19 cellular contexts compared by ENCODE assay signal in the genomic region with DNA sequence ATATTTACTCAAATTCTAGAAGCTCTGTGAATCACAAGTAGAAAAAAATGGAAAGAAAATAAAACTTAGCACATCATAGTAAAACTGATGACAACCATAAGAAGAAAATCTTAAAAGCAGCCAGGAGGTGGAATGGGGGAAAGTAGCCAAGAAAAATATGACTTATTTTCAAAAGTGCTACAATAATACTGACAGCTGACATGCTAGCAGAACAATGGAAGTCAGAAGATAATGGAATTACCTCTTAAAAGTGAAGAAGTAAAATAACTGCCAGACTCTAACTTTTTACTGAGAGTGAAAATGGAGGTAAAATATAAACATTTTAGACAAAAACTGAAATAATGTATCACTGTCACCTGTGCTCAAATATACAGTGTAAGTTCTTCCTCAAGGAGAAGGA.
DNase-seq lines count a peak whose midpoint lies in the region; ATAC-seq and TF ChIP-seq lines count a peak whose summit lies in the region.
"Had no signal": no experiment of that assay in that cellular context is flagged by ENCODE, and none has a peak within 500 bp of the region (broad histone marks: within the 10 kb centered on the region; RNA-seq: fewer than 3 reads in every experiment).

No MANE protein-coding gene starts in this region.

- H4K20me1 ChIP-seq in GM23338 (replicated peaks; ENCODE audit: insufficient read depth) (no peaks in the 10 kb centered on the region), fibroblast of lung (ENCODE audit: control insufficient read depth, extremely low read depth, insufficient read depth, low read length) (no peaks in the 10 kb centered on the region)

- H3K36me3 ChIP-seq in GM23338 (ENCODE audit: insufficient read depth) (no peaks in the 10 kb centered on the region), fibroblast of lung (ENCODE audit: control insufficient read depth, insufficient read depth, low read length) (no peaks in the 10 kb centered on the region)
- H3K36me3 ChIP-seq: esophagus squamous epithelium had no signal

- no peak overlapping the region for H3K27ac Mint-ChIP-seq in GM23338
- H3K27ac Mint-ChIP-seq: activated naive CD8-positive, alpha-beta T cell treated with anti-CD3 and anti-CD28 coated beads, Interleukin-2, amount 10 ng/mL, durations not matched to agents 7 days and 5 days; activated T-helper 1 cell treated with anti-CD3 and anti-CD28 coated beads, Interleukin-12 subunit alpha, Interleukin-12 subunit beta, Interleukin-2, Interleukin-4 antibody, amounts not matched to agents 30 ng/mL and 10 ng/mL and 1 ng/mL, durations not matched to agents 14 hours and 24 hours and 36 hours; natural killer cell treated with Interleukin-12 subunit alpha and Interleukin-12 subunit beta and Interleukin-15 and Interleukin-18, amount 100 ng/mL, for 72 hours had no signal

- TF ChIP-seq CTCF in GM23338 (conservative IDR thresholded peaks at IDR 0.05; ENCODE audit: low read depth in 2 of 2) (no peak), fibroblast of lung (conservative IDR thresholded peaks at IDR 0.05 in 1 of 2, IDR thresholded peaks at IDR 0.05 in 1 of 2; ENCODE audit: low read depth in 1 of 2, low read length in 2 of 2) (no peak)

- H3K4me1 Mint-ChIP-seq in GM23338 = no peaks in the 10 kb centered on the region
- H3K4me1 Mint-ChIP-seq: activated naive CD8-positive, alpha-beta T cell treated with anti-CD3 and anti-CD28 coated beads, Interleukin-2, amount 10 ng/mL, durations not matched to agents 7 days and 5 days had no signal

- H3K27me3 Mint-ChIP-seq in GM23338 (ENCODE audit: insufficient read depth, low read depth, poor library complexity) = no peaks in the 10 kb centered on the region
- H3K27me3 Mint-ChIP-seq: activated naive CD8-positive, alpha-beta T cell treated with anti-CD3 and anti-CD28 coated beads, Interleukin-2, amount 10 ng/mL, durations not matched to agents 7 days and 5 days; natural killer cell treated with Interleukin-12 subunit alpha and Interleukin-12 subunit beta and Interleukin-15 and Interleukin-18, amount 100 ng/mL, for 72 hours had no signal

- peak; percentile 2 for DNase-seq in CMK (ENCODE audit: low read depth)
- peak; percentile 2 for DNase-seq in GM23338 (ENCODE audit: low spot score)
- DNase-seq in RKO (ENCODE audit: low spot score) = peak; percentile 26
- DNase-seq in fibroblast of lung (ENCODE audit: low read depth in 2 of 2) = peak; percentile 3 to 6
- DNase-seq in anterior cingulate cortex (lab: John Stamatoyannopoulos, UW) = no peak
- no peak for DNase-seq in mesenteric fat pad (ENCODE audit: low spot score)
- DNase-seq: activated naive CD8-positive, alpha-beta T cell treated with anti-CD3 and anti-CD28 coated beads, Interleukin-2, amount 10 ng/mL, durations not matched to agents 7 days and 5 days; esophagus squamous epithelium; GDM1; NCI-H146; NCI-H510A; PC-3; posterior cingulate gyrus; T-helper 9 cell had no signal

- H3K4me3 Mint-ChIP-seq in GM23338 = no peak overlapping the region
- H3K4me3 Mint-ChIP-seq: activated naive CD8-positive, alpha-beta T cell treated with anti-CD3 and anti-CD28 coated beads, Interleukin-2, amount 10 ng/mL, durations not matched to agents 7 days and 5 days; activated T-helper 1 cell treated with anti-CD3 and anti-CD28 coated beads, Interleukin-12 subunit alpha, Interleukin-12 subunit beta, Interleukin-2, Interleukin-4 antibody, amounts not matched to agents 30 ng/mL and 10 ng/mL and 1 ng/mL, durations not matched to agents 14 hours and 24 hours and 36 hours; natural killer cell treated with Interleukin-12 subunit alpha and Interleukin-12 subunit beta and Interleukin-15 and Interleukin-18, amount 100 ng/mL, for 72 hours had no signal

- no peaks in the 10 kb centered on the region for H3K4me1 ChIP-seq in GM23338 (ENCODE audit: insufficient read depth)
- no peaks in the 10 kb centered on the region for H3K4me1 ChIP-seq in fibroblast of lung (ENCODE audit: control insufficient read depth, extremely low read depth, insufficient read depth, low read length)
- H3K4me1 ChIP-seq: esophagus squamous epithelium had no signal

- no peak for ATAC-seq in GM23338
- ATAC-seq in HG03196 (IDR thresholded peaks at IDR 0.05; ENCODE audit: unreplicated experiment) = no peak
- no peak for ATAC-seq in GM21526 (IDR thresholded peaks at IDR 0.05; ENCODE audit: low FRiP score, unreplicated experiment)
- ATAC-seq: natural killer cell treated with Interleukin-12 subunit alpha and Interleukin-12 subunit beta and Interleukin-15 and Interleukin-18, amount 100 ng/mL, for 72 hours; PC-3 had no signal

- H3K79me2 ChIP-seq in GM23338 (replicated peaks; ENCODE audit: insufficient read depth) (no peaks in the 10 kb centered on the region), fibroblast of lung (ENCODE audit: control insufficient read depth, insufficient read depth, low read length) (no peaks in the 10 kb centered on the region)

- H3F3A ChIP-seq in GM23338 (replicated peaks; ENCODE audit: low read depth) = no peaks in the 10 kb centered on the region

- H3K4me2 ChIP-seq in GM23338 = no peak overlapping the region
- no peak overlapping the region for H3K4me2 ChIP-seq in fibroblast of lung (ENCODE audit: extremely low read depth, insufficient read depth, low read length)
- H3K4me2 ChIP-seq: smooth muscle cell had no signal

- H3K9me3 ChIP-seq in fibroblast of lung (ENCODE audit: control insufficient read depth, insufficient read depth, low read depth, low read length) = no peaks in the 10 kb centered on the region

- no peak overlapping the region for H2AFZ ChIP-seq in GM23338
- no peak overlapping the region for H2AFZ ChIP-seq in fibroblast of lung (ENCODE audit: low read length)

- no peak overlapping the region for H3K9ac ChIP-seq in fibroblast of lung (ENCODE audit: insufficient read depth, low read length)

- H3K27ac ChIP-seq in GM23338 (ENCODE audit: low read depth) = no peak overlapping the region
- no peak overlapping the region for H3K27ac ChIP-seq in fibroblast of lung (ENCODE audit: insufficient read depth, low read length)
- H3K27ac ChIP-seq: esophagus squamous epithelium had no signal

- H3K27me3 ChIP-seq in GM23338 (ENCODE audit: insufficient read depth) = no peaks in the 10 kb centered on the region
- H3K27me3 ChIP-seq in fibroblast of lung (ENCODE audit: control insufficient read depth, insufficient read depth, low read length) = no peaks in the 10 kb centered on the region
- H3K27me3 ChIP-seq: esophagus squamous epithelium had no signal

- peaks cover 21% of the 10 kb centered on the region; the same call in 2 of the 3 replicates for H3K36me3 Mint-ChIP-seq in GM23338 (ENCODE audit: low read depth)
- H3K36me3 Mint-ChIP-seq: activated naive CD8-positive, alpha-beta T cell treated with anti-CD3 and anti-CD28 coated beads, Interleukin-2, amount 10 ng/mL, durations not matched to agents 7 days and 5 days had no signal

- H3K9me3 Mint-ChIP-seq in GM23338 = peaks cover 37% of the 10 kb centered on the region

- H3K4me3 ChIP-seq in GM23338 (no peak overlapping the region), fibroblast of lung (replicated peaks in 1 of 4; ENCODE audit: control extremely low read depth in 1 of 4, insufficient read depth in 1 of 4, low read depth in 3 of 4, low read length in 4 of 4) (no peak overlapping the region)
- H3K4me3 ChIP-seq: esophagus squamous epithelium, smooth muscle cell had no signal

- H3K9me2 ChIP-seq in GM23338 (ENCODE audit: insufficient read depth) = no peaks in the 10 kb centered on the region

TF ChIP-seq in GM23338, 12 proteins besides CTCF, POLR2A, EP300 and RAD21 (continues in another document):
- TF ChIP-seq ZNF331 (CRISPR knock-in tag; IDR thresholded peaks at IDR 0.05; ENCODE audit: low read depth) = no peak
- no peak for TF ChIP-seq JUNB (IDR thresholded peaks at IDR 0.05; ENCODE audit: unreplicated experiment)
- no peak for TF ChIP-seq EZH2 (IDR thresholded peaks at IDR 0.05; ENCODE audit: low read depth, unreplicated experiment)
- TF ChIP-seq, protein P1, sequence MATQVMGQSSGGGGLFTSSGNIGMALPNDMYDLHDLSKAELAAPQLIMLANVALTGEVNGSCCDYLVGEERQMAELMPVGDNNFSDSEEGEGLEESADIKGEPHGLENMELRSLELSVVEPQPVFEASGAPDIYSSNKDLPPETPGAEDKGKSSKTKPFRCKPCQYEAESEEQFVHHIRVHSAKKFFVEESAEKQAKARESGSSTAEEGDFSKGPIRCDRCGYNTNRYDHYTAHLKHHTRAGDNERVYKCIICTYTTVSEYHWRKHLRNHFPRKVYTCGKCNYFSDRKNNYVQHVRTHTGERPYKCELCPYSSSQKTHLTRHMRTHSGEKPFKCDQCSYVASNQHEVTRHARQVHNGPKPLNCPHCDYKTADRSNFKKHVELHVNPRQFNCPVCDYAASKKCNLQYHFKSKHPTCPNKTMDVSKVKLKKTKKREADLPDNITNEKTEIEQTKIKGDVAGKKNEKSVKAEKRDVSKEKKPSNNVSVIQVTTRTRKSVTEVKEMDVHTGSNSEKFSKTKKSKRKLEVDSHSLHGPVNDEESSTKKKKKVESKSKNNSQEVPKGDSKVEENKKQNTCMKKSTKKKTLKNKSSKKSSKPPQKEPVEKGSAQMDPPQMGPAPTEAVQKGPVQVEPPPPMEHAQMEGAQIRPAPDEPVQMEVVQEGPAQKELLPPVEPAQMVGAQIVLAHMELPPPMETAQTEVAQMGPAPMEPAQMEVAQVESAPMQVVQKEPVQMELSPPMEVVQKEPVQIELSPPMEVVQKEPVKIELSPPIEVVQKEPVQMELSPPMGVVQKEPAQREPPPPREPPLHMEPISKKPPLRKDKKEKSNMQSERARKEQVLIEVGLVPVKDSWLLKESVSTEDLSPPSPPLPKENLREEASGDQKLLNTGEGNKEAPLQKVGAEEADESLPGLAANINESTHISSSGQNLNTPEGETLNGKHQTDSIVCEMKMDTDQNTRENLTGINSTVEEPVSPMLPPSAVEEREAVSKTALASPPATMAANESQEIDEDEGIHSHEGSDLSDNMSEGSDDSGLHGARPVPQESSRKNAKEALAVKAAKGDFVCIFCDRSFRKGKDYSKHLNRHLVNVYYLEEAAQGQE (IDR thresholded peaks at IDR 0.05; ENCODE audit: unreplicated experiment) = no peak

Comparison
In these comparisons a context has a peak if more than half of its experiments do, and no peak if none do; other contexts are left out.
1. DNase-seq: peak in CMK (single experiment), GM23338 (single experiment), RKO (single experiment) and fibroblast of lung (2 of 2); none in anterior cingulate cortex (0 of 58) and mesenteric fat pad (single experiment).